In genomic region chr21:36541721-36542139, GRCh38 we compare ENCODE assay signal across 20 cellular contexts.
"Had no signal": no experiment of that assay in that cellular context is flagged by ENCODE, and none has a peak within 500 bp of the region (broad histone marks: within the 10 kb centered on the region; RNA-seq: fewer than 3 reads in every experiment).

No MANE protein-coding gene starts in this region.

- H3K4me3 ChIP-seq: hepatocyte, mucosa of descending colon, prostate gland had no signal

- ATAC-seq: mucosa of descending colon; right cardiac atrium; stimulated activated naive CD8-positive, alpha-beta T cell treated with anti-CD3 and anti-CD28 coated beads, Interleukin-15, amount 100 ng/mL, for 72 hours had no signal

- H3K36me3 Mint-ChIP-seq: brain, memory B cell, naive B cell, neural progenitor cell, type B pancreatic cell had no signal

- H3K4me3 Mint-ChIP-seq: activated CD4-positive, alpha-beta memory T cell treated with anti-CD3 and anti-CD28 coated beads, Interleukin-2, amount 10 ng/mL, durations not matched to agents 7 days and 5 days; activated T-cell treated with anti-CD3 and anti-CD28 coated beads, Interleukin-2, amount 50 U/mL, for 24 hours; brain; memory B cell; naive B cell; neural progenitor cell; stimulated activated naive CD8-positive, alpha-beta T cell treated with anti-CD3 and anti-CD28 coated beads, Interleukin-15, amount 100 ng/mL, for 72 hours; T-helper 2 cell treated with Interferon-gamma antibody and Interleukin-4, amounts not matched to agents 5 μg/mL and 100 μg/mL, for 36 hours; type B pancreatic cell had no signal

- H3K36me3 ChIP-seq: neural progenitor cell, prostate gland had no signal

- H3K27ac ChIP-seq: foreskin keratinocyte, hepatocyte, neural progenitor cell, prostate gland had no signal

- DNase-seq: activated CD4-positive, alpha-beta memory T cell treated with anti-CD3 and anti-CD28 coated beads, Interleukin-2, amount 10 ng/mL, durations not matched to agents 7 days and 5 days; activated CD4-positive, alpha-beta T cell treated with anti-CD3 and anti-CD28 coated beads for 48 hours; activated naive CD4-positive, alpha-beta T cell treated with Interleukin-2 at 50 U/mL for 16 hours; activated T-cell treated with anti-CD3 and anti-CD28 coated beads, Interleukin-2, amount 50 U/mL, for 24 hours; caudate nucleus; foreskin keratinocyte; mucosa of descending colon; naive B cell; right cardiac atrium; stimulated activated naive CD8-positive, alpha-beta T cell treated with anti-CD3 and anti-CD28 coated beads, Interleukin-15, amount 100 ng/mL, for 72 hours had no signal

- H3K27me3 Mint-ChIP-seq: stimulated activated naive CD8-positive, alpha-beta T cell treated with anti-CD3 and anti-CD28 coated beads, Interleukin-15, amount 100 ng/mL, for 72 hours had no signal

- H3K27ac Mint-ChIP-seq: activated CD4-positive, alpha-beta memory T cell treated with anti-CD3 and anti-CD28 coated beads, Interleukin-2, amount 10 ng/mL, durations not matched to agents 7 days and 5 days; activated T-cell treated with anti-CD3 and anti-CD28 coated beads, Interleukin-2, amount 50 U/mL, for 24 hours; activated T-helper 2 cell treated with anti-CD3 and anti-CD28 coated beads, Interferon-gamma antibody, Interleukin-2, Interleukin-4, amounts not matched to agents 10 μg/mL and 5 μg/mL and 100 μg/mL, durations not matched to agents 14 hours and 24 hours and 36 hours; brain; memory B cell; naive B cell; neural progenitor cell; stimulated activated naive CD8-positive, alpha-beta T cell treated with anti-CD3 and anti-CD28 coated beads, Interleukin-15, amount 100 ng/mL, for 72 hours; T-helper 2 cell treated with Interferon-gamma antibody and Interleukin-4, amounts not matched to agents 5 μg/mL and 100 μg/mL, for 36 hours; type B pancreatic cell had no signal

- FAIRE-seq: colon, TTC549 had no signal

- H3K4me1 Mint-ChIP-seq: activated CD4-positive, alpha-beta memory T cell treated with anti-CD3 and anti-CD28 coated beads, Interleukin-2, amount 10 ng/mL, durations not matched to agents 7 days and 5 days; memory B cell; naive B cell; stimulated activated naive CD8-positive, alpha-beta T cell treated with anti-CD3 and anti-CD28 coated beads, Interleukin-15, amount 100 ng/mL, for 72 hours had no signal

- H3K9me3 Mint-ChIP-seq: activated CD4-positive, alpha-beta memory T cell treated with anti-CD3 and anti-CD28 coated beads, Interleukin-2, amount 10 ng/mL, durations not matched to agents 7 days and 5 days; activated T-cell treated with anti-CD3 and anti-CD28 coated beads, Interleukin-2, amount 50 U/mL, for 24 hours; activated T-helper 2 cell treated with anti-CD3 and anti-CD28 coated beads, Interferon-gamma antibody, Interleukin-2, Interleukin-4, amounts not matched to agents 10 μg/mL and 5 μg/mL and 100 μg/mL, durations not matched to agents 14 hours and 24 hours and 36 hours; brain; memory B cell; naive B cell; neural progenitor cell; stimulated activated naive CD8-positive, alpha-beta T cell treated with anti-CD3 and anti-CD28 coated beads, Interleukin-15, amount 100 ng/mL, for 72 hours; T-helper 2 cell treated with Interferon-gamma antibody and Interleukin-4, amounts not matched to agents 5 μg/mL and 100 μg/mL, for 36 hours; type B pancreatic cell had no signal
